1 cellular context compared by ENCODE assay signal in the genomic region with DNA sequence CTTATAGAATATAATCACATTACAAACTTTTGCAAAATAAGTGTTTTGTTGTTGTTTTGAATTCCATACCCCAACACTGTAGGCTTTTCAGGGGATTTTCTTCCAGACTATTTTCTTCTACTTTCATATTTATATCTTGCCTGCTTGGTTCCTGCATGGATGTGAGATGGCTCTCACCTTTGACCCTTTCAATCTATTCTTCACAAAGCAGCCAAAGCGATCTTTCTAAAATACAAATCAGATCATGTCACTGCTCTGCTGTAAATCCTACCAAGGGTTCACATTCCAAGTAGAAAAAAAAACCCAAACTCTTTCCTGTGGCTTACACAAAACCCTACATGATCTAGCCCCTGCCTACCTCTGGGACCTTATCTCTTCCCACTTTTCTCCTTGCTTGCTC.
TF ChIP-seq lines count a peak whose summit lies in the region.

No MANE protein-coding gene starts in this region.

TF ChIP-seq in K562, 482 proteins besides CTCF, POLR2A, EP300 and RAD21:
- TF ChIP-seq DIDO1 (tag; IDR thresholded peaks at IDR 0.05; ENCODE audit: low read depth), result no peak
- no peak for TF ChIP-seq ZNF507 (tag; conservative IDR thresholded peaks at IDR 0.05)
- TF ChIP-seq CBFA2T3 (IDR thresholded peaks at IDR 0.05), result peak; percentile 13; the same call in 1 of the 2 replicates
- no peak for TF ChIP-seq ELF1 (tag; IDR thresholded peaks at IDR 0.05)
- TF ChIP-seq NR2C1 (IDR thresholded peaks at IDR 0.05), result peak; percentile 39; the same call in 1 of the 2 replicates
- peak; percentile 69 for TF ChIP-seq NR2C1 (tag; IDR thresholded peaks at IDR 0.05)
- TF ChIP-seq CSDE1 (IDR thresholded peaks at IDR 0.05), result no peak
- TF ChIP-seq, protein P1, sequence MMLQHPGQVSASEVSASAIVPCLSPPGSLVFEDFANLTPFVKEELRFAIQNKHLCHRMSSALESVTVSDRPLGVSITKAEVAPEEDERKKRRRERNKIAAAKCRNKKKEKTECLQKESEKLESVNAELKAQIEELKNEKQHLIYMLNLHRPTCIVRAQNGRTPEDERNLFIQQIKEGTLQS (IDR thresholded peaks at IDR 0.05), result no peak
- TF ChIP-seq, protein P1 (CRISPR knock-in tag; conservative IDR thresholded peaks at IDR 0.05), result no peak
- TF ChIP-seq HDAC1 (IDR thresholded peaks at IDR 0.05), result peak in 1 of 2 experiments; percentile 40; a peak in 1 of 4 replicates
- TF ChIP-seq KDM1A (IDR thresholded peaks at IDR 0.05), result peak; percentile 46 to 76; a peak in 3 of 4 replicates
- no peak for TF ChIP-seq SLC30A9 (CRISPR knock-in tag; IDR thresholded peaks at IDR 0.05)
- TF ChIP-seq DPF2 (IDR thresholded peaks at IDR 0.05), result 0 out of 2 replicates have a peak, but pooled peaks have one; percentile 15
